Comparison of ENCODE assay signal across 23 cellular contexts in the genomic region with DNA sequence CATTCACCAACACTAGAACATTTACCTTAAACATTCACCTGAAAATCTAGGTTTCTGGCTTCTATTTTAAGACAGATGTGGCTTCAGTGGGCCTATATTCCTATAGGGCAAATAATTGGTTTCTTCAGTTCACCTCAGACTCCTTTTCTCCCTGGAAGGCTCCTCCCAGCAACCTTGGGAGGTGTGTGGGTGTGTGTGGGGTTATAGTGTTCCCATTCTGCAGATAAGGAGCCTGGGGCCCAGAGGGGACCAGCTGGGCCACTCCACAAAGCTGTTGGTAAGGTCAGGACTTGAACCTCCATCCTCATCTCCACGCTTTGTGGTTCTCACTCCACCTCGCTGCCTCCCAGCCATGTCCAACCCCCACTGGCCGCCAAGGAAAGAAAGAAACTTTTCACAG.
"Had no signal": no experiment of that assay in that cellular context is flagged by ENCODE, and none has a peak within 500 bp of the region (broad histone marks: within the 10 kb centered on the region; RNA-seq: fewer than 3 reads in every experiment).

No MANE protein-coding gene starts in this region.

- H3K36me3 ChIP-seq: left ventricle myocardium inferior, ovary, right atrium auricular region, right lobe of liver, stomach, thoracic aorta, tibial artery, upper lobe of right lung had no signal

- H3K4me1 ChIP-seq: right lobe of liver had no signal

- H3K27me3 ChIP-seq: ovary, right atrium auricular region, right lobe of liver, stomach, tibial artery, upper lobe of right lung had no signal

- H3K9me3 ChIP-seq: left ventricle myocardium inferior, ovary, right atrium auricular region, right lobe of liver, stomach, thoracic aorta, tibial artery, upper lobe of right lung had no signal

- FAIRE-seq: islet of Langerhans, kidney, urothelium cell line had no signal

- H3K4me3 ChIP-seq: left ventricle myocardium inferior, lung, ovary, right atrium auricular region, right lobe of liver, smooth muscle cell, stomach, thoracic aorta, tibial artery, upper lobe of right lung had no signal

- H3K27ac ChIP-seq: left ventricle myocardium inferior, right atrium auricular region, right lobe of liver, thoracic aorta, upper lobe of right lung had no signal

- DNase-seq: hypothalamus; immature natural killer cell; kidney; left ventricle myocardium inferior; mesendoderm; naive B cell; natural killer cell; ovary; right lobe of liver; stimulated activated CD4-positive, alpha-beta T cell treated with anti-CD3 and anti-CD28 coated beads, Interleukin-1b, Interleukin-23, amount 100 ng/mL, for 48 hours; stimulated activated CD4-positive, alpha-beta T cell treated with anti-CD3 and anti-CD28 coated beads, Interleukin-2, amount 100 ng/mL, for 48 hours; stimulated activated naive B cell treated with anti-CD40 and anti-IgM and Interleukin-4, amounts not matched to agents 10 μg/mL and 1 μg/mL and 100 μg/mL, for 72 hours; stimulated activated naive CD8-positive, alpha-beta T cell treated with anti-CD3 and anti-CD28 coated beads, Interleukin-15, Interleukin-2, amounts not matched to agents 100 U/mL and 50 U/mL, for 24 hours; stomach; tibial artery; trophoblast cell; upper lobe of right lung had no signal
